1 cellular context compared by ENCODE assay signal in the genomic region with DNA sequence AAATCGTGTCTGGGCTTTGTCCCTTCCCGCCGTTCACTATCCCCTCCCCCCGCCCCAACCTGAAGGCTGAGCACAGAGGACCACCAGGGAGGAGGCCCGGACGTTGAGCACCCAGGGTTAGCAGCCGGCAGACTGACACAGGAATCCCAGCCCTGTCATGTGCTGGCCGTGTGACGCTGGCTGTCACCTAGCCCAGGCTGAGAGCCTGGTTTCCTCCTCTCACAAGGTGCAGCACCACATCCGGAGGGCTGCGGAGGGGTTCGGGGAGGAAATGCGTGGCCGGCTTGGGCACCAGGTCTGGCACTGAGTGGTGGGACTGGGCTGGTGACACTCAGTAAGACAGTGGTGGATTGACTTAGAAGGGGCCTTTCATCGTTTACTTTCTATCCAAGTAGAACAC.
TF ChIP-seq lines count a peak whose summit lies in the region.

No MANE protein-coding gene starts in this region.

TF ChIP-seq in HepG2, 621 proteins besides CTCF, POLR2A, EP300 and RAD21 (continues in another document):
- TF ChIP-seq, protein P1, sequence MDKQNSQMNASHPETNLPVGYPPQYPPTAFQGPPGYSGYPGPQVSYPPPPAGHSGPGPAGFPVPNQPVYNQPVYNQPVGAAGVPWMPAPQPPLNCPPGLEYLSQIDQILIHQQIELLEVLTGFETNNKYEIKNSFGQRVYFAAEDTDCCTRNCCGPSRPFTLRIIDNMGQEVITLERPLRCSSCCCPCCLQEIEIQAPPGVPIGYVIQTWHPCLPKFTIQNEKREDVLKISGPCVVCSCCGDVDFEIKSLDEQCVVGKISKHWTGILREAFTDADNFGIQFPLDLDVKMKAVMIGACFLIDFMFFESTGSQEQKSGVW (CRISPR knock-in tag; IDR thresholded peaks at IDR 0.05; ENCODE audit: borderline replicate concordance) = no peak
- TF ChIP-seq, protein P2, sequence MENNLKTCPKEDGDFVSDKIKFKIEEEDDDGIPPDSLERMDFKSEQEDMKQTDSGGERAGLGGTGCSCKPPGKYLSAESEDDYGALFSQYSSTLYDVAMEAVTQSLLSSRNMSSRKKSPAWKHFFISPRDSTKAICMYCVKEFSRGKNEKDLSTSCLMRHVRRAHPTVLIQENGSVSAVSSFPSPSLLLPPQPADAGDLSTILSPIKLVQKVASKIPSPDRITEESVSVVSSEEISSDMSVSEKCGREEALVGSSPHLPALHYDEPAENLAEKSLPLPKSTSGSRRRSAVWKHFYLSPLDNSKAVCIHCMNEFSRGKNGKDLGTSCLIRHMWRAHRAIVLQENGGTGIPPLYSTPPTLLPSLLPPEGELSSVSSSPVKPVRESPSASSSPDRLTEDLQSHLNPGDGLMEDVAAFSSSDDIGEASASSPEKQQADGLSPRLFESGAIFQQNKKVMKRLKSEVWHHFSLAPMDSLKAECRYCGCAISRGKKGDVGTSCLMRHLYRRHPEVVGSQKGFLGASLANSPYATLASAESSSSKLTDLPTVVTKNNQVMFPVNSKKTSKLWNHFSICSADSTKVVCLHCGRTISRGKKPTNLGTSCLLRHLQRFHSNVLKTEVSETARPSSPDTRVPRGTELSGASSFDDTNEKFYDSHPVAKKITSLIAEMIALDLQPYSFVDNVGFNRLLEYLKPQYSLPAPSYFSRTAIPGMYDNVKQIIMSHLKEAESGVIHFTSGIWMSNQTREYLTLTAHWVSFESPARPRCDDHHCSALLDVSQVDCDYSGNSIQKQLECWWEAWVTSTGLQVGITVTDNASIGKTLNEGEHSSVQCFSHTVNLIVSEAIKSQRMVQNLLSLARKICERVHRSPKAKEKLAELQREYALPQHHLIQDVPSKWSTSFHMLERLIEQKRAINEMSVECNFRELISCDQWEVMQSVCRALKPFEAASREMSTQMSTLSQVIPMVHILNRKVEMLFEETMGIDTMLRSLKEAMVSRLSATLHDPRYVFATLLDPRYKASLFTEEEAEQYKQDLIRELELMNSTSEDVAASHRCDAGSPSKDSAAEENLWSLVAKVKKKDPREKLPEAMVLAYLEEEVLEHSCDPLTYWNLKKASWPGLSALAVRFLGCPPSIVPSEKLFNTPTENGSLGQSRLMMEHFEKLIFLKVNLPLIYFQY (CRISPR knock-in tag; IDR thresholded peaks at IDR 0.05; ENCODE audit: borderline replicate concordance) = no peak
- TF ChIP-seq SALL2 (CRISPR knock-in tag; IDR thresholded peaks at IDR 0.05) (no peak), CREB1 (IDR thresholded peaks at IDR 0.05) (no peak), CREB1 (CRISPR knock-in tag; IDR thresholded peaks at IDR 0.05) (no peak), ZNF619 (CRISPR knock-in tag; IDR thresholded peaks at IDR 0.05) (0 out of 2 replicates have a peak, but pooled peaks have one; percentile 42), AGO1 (IDR thresholded peaks at IDR 0.05; ENCODE audit: low read depth, low read length, poor library complexity, severe bottlenecking) (peak; percentile 67), ZNF263 (CRISPR knock-in tag; IDR thresholded peaks at IDR 0.05) (peak; percentile 85), SIN3A (IDR thresholded peaks at IDR 0.05; ENCODE audit: borderline replicate concordance, low read depth, low read length) (peak; percentile 25; the same call in 1 of the 2 replicates), ZNF891 (CRISPR knock-in tag; IDR thresholded peaks at IDR 0.05) (no peak), SAP130 (CRISPR knock-in tag; IDR thresholded peaks at IDR 0.05; ENCODE audit: low read depth) (peak; percentile 57; the same call in 1 of the 2 replicates), ARNTL (CRISPR knock-in tag; IDR thresholded peaks at IDR 0.05) (0 out of 2 replicates have a peak, but pooled peaks have one; percentile 14), MYC (CRISPR knock-in tag; IDR thresholded peaks at IDR 0.05; ENCODE audit: borderline replicate concordance) (0 out of 2 replicates have a peak, but pooled peaks have one; percentile 19), ZNF747 (CRISPR knock-in tag; IDR thresholded peaks at IDR 0.05; ENCODE audit: borderline replicate concordance) (no peak), RBFOX2 (IDR thresholded peaks at IDR 0.05; ENCODE audit: low read depth, low read length) (no peak), GABPB1 (CRISPR knock-in tag; IDR thresholded peaks at IDR 0.05) (0 out of 2 replicates have a peak, but pooled peaks have one; percentile 7)
- TF ChIP-seq, protein P3, sequence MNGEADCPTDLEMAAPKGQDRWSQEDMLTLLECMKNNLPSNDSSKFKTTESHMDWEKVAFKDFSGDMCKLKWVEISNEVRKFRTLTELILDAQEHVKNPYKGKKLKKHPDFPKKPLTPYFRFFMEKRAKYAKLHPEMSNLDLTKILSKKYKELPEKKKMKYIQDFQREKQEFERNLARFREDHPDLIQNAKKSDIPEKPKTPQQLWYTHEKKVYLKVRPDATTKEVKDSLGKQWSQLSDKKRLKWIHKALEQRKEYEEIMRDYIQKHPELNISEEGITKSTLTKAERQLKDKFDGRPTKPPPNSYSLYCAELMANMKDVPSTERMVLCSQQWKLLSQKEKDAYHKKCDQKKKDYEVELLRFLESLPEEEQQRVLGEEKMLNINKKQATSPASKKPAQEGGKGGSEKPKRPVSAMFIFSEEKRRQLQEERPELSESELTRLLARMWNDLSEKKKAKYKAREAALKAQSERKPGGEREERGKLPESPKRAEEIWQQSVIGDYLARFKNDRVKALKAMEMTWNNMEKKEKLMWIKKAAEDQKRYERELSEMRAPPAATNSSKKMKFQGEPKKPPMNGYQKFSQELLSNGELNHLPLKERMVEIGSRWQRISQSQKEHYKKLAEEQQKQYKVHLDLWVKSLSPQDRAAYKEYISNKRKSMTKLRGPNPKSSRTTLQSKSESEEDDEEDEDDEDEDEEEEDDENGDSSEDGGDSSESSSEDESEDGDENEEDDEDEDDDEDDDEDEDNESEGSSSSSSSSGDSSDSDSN (CRISPR knock-in tag; IDR thresholded peaks at IDR 0.05) = peak; percentile 33; the same call in 1 of the 2 replicates
- TF ChIP-seq, protein P4, sequence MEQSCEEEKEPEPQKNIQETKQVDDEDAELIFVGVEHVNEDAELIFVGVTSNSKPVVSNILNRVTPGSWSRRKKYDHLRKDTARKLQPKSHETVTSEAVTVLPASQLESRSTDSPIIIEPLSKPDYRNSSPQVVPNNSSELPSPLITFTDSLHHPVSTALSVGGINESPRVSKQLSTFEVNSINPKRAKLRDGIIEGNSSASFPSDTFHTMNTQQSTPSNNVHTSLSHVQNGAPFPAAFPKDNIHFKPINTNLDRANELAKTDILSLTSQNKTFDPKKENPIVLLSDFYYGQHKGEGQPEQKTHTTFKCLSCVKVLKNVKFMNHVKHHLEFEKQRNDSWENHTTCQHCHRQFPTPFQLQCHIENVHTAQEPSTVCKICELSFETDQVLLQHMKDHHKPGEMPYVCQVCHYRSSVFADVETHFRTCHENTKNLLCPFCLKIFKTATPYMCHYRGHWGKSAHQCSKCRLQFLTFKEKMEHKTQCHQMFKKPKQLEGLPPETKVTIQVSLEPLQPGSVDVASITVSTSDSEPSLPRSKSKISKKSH (CRISPR knock-in tag; IDR thresholded peaks at IDR 0.05; ENCODE audit: borderline replicate concordance) = 0 out of 2 replicates have a peak, but pooled peaks have one; percentile 3
- TF ChIP-seq, protein P5, sequence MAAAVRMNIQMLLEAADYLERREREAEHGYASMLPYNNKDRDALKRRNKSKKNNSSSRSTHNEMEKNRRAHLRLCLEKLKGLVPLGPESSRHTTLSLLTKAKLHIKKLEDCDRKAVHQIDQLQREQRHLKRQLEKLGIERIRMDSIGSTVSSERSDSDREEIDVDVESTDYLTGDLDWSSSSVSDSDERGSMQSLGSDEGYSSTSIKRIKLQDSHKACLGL (CRISPR knock-in tag; IDR thresholded peaks at IDR 0.05) = no peak
- TF ChIP-seq, protein P6, sequence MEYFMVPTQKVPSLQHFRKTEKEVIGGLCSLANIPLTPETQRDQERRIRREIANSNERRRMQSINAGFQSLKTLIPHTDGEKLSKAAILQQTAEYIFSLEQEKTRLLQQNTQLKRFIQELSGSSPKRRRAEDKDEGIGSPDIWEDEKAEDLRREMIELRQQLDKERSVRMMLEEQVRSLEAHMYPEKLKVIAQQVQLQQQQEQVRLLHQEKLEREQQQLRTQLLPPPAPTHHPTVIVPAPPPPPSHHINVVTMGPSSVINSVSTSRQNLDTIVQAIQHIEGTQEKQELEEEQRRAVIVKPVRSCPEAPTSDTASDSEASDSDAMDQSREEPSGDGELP (IDR thresholded peaks at IDR 0.05; ENCODE audit: borderline replicate concordance, low read depth) = peak; percentile 34; the same call in 1 of the 2 replicates
- TF ChIP-seq, protein P7, sequence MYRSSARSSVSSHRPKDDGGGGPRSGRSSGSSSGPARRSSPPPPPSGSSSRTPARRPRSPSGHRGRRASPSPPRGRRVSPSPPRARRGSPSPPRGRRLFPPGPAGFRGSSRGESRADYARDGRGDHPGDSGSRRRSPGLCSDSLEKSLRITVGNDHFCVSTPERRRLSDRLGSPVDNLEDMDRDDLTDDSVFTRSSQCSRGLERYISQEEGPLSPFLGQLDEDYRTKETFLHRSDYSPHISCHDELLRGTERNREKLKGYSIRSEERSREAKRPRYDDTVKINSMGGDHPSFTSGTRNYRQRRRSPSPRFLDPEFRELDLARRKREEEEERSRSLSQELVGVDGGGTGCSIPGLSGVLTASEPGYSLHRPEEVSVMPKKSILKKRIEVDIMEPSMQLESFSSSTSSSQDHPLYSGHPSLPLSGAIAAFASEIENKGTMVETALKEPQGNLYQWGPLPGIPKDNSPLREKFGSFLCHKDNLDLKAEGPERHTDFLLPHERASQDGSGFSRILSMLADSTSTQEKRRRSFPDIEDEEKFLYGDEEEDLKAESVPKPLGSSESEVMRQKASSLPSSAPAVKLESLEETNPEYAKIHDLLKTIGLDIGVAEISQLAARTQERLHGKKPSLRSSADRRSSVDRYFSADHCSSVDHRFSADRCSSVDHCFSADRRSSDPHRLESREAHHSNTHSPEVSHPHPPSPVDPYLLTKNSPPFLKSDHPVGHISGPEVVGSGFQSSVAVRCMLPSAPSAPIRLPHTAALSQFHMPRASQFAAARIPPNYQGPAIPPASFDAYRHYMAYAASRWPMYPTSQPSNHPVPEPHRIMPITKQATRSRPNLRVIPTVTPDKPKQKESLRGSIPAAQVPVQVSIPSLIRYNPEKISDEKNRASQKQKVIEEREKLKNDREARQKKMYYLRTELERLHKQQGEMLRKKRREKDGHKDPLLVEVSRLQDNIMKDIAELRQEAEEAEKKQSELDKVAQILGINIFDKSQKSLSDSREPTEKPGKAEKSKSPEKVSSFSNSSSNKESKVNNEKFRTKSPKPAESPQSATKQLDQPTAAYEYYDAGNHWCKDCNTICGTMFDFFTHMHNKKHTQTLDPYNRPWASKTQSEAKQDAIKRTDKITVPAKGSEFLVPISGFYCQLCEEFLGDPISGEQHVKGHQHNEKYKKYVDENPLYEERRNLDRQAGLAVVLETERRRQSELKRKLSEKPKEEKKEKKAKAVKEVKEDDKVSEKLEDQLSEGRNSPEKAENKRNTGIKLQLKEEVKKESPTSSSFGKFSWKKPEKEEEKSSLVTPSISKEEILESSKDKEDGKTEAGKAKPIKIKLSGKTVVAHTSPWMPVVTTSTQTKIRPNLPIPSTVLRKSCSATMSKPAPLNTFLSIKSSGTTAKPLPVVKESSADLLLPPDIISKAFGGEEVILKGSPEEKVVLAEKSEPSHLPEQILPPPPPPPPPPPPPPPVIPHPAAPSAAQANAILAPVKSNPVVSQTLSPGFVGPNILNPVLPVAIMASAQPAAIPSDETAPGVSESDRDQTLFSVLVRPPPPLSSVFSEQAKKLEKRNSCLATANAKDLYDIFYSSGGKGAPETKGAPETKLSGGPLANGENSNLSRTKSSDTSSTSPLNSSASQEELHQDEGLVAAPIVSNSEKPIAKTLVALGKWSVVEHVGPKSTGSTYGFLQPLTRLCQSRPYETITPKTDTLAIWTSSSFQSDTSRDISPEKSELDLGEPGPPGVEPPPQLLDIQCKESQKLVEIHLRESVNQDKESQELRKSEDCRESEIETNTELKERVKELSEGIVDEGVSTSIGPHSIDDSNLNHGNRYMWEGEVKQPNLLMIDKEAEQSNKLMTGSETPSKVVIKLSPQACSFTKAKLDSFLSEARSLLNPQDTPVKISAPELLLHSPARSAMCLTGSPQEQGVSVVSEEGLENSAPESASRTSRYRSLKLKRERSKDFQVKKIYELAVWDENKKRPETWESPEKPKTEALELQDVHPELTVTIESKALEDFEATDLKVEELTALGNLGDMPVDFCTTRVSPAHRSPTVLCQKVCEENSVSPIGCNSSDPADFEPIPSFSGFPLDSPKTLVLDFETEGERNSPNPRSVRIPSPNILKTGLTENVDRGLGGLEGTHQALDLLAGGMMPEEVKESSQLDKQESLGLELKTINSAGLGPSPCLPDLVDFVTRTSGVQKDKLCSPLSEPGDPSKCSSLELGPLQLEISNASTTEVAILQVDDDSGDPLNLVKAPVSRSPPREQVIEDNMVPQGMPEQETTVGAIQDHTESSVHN (CRISPR knock-in tag; IDR thresholded peaks at IDR 0.05) = no peak
- TF ChIP-seq, protein P8, sequence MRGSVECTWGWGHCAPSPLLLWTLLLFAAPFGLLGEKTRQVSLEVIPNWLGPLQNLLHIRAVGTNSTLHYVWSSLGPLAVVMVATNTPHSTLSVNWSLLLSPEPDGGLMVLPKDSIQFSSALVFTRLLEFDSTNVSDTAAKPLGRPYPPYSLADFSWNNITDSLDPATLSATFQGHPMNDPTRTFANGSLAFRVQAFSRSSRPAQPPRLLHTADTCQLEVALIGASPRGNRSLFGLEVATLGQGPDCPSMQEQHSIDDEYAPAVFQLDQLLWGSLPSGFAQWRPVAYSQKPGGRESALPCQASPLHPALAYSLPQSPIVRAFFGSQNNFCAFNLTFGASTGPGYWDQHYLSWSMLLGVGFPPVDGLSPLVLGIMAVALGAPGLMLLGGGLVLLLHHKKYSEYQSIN (CRISPR knock-in tag; IDR thresholded peaks at IDR 0.05; ENCODE audit: borderline replicate concordance) = no peak
- TF ChIP-seq, protein P9, sequence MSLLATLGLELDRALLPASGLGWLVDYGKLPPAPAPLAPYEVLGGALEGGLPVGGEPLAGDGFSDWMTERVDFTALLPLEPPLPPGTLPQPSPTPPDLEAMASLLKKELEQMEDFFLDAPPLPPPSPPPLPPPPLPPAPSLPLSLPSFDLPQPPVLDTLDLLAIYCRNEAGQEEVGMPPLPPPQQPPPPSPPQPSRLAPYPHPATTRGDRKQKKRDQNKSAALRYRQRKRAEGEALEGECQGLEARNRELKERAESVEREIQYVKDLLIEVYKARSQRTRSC (CRISPR knock-in tag; IDR thresholded peaks at IDR 0.05; ENCODE audit: low read depth) = no peak
- TF ChIP-seq, protein P10, sequence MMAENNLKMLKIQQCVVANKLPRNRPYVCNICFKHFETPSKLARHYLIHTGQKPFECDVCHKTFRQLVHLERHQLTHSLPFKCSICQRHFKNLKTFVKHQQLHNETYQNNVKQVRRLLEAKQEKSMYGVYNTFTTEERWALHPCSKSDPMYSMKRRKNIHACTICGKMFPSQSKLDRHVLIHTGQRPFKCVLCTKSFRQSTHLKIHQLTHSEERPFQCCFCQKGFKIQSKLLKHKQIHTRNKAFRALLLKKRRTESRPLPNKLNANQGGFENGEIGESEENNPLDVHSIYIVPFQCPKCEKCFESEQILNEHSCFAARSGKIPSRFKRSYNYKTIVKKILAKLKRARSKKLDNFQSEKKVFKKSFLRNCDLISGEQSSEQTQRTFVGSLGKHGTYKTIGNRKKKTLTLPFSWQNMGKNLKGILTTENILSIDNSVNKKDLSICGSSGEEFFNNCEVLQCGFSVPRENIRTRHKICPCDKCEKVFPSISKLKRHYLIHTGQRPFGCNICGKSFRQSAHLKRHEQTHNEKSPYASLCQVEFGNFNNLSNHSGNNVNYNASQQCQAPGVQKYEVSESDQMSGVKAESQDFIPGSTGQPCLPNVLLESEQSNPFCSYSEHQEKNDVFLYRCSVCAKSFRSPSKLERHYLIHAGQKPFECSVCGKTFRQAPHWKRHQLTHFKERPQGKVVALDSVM (CRISPR knock-in tag; IDR thresholded peaks at IDR 0.05) = 0 out of 2 replicates have a peak, but pooled peaks have one; percentile 9
